1 cellular context compared by ENCODE assay signal in genomic region chr20:10314198-10314597, GRCh38.
TF ChIP-seq lines count a peak whose summit lies in the region.

No MANE protein-coding gene starts in this region.

TF ChIP-seq in WTC11, 78 proteins besides CTCF, POLR2A, EP300 and RAD21 (continued from another document):
- TF ChIP-seq, protein P1, sequence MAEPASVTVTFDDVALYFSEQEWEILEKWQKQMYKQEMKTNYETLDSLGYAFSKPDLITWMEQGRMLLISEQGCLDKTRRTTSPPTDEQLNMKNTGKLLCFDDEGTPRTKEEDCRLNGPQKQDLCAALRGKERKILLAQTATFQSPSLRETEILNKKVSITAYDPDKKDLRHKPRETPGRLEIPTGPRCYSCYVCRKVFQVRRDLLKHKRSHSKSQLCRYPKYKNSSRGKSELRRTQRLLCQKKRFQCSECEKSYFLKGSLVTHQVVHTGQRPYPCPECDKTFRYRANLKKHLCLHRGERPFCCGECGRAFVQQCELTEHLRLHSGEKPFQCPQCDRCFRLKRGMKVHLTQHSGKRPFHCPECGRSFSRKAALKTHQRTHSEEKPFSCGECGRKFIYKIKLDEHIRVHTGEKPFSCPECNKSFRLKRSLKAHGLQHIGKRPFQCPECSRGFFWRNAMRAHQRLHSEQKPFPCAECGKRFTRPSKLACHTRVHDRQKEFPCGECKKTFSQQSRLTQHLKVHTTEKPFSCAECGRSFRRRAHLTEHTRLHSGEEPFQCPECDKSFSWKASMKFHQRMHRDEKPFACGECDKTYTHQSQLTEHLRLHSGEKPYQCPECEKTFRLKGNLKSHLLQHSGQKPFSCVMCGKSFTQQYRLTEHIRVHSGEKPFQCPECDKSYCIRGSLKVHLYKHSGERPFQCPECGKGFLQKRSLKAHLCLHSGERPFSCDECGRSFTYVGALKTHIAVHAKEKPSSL (CRISPR knock-in tag; conservative IDR thresholded peaks at IDR 0.05), result no peak
- TF ChIP-seq NR3C1 (CRISPR knock-in tag; conservative IDR thresholded peaks at IDR 0.05; ENCODE audit: low read depth), result no peak
- TF ChIP-seq TEAD4 (CRISPR knock-in tag; IDR thresholded peaks at IDR 0.05), result no peak
- no peak for TF ChIP-seq ZNF671 (CRISPR knock-in tag; IDR thresholded peaks at IDR 0.05)
- no peak for TF ChIP-seq ZNF423 (CRISPR knock-in tag; IDR thresholded peaks at IDR 0.05)
